Comparison of ENCODE assay signal across 19 cellular contexts in the genomic region with DNA sequence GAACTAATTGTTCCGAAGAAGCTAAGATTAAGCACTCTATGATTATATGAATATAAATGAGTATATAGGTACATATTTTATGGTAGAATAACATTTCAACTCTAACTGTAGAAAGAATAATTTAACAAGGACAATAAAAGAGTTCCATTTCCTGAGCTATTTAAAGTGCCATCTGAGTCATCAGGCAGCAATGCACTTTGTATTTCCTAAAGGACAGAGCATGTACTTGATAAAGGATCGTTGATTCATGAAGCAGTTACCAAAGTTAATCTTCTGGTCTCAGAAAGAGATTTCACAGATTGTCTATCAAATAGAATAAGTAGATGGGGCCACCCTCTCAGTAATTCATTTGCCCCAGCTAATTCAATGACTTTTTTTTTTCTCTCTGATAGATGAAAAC.
DNase-seq lines count a peak whose midpoint lies in the region; ATAC-seq, FAIRE-seq and TF ChIP-seq lines count a peak whose summit lies in the region.
"Had no signal": no experiment of that assay in that cellular context is flagged by ENCODE, and none has a peak within 500 bp of the region (broad histone marks: within the 10 kb centered on the region; RNA-seq: fewer than 3 reads in every experiment).

No MANE protein-coding gene starts in this region.

- H3K27ac ChIP-seq in keratinocyte (ENCODE audit: control insufficient read depth, insufficient read depth, low read length): no peak overlapping the region
- H3K27ac ChIP-seq: dorsolateral prefrontal cortex, right lobe of liver had no signal

- H3K36me3 ChIP-seq in bronchial epithelial cell (ENCODE audit: control insufficient read depth, insufficient read depth, low read length): no peaks in the 10 kb centered on the region
- H3K36me3 ChIP-seq in keratinocyte (ENCODE audit: control insufficient read depth in 2 of 2, extremely low read depth in 1 of 2, insufficient read depth in 2 of 2, low read length in 2 of 2): no peaks in the 10 kb centered on the region
- H3K36me3 ChIP-seq: right lobe of liver had no signal

- H3K9me3 ChIP-seq in keratinocyte (ENCODE audit: control insufficient read depth, low read depth, low read length): no peaks in the 10 kb centered on the region
- H3K9me3 ChIP-seq: right lobe of liver had no signal

- no peaks in the 10 kb centered on the region for H3K27me3 ChIP-seq in bronchial epithelial cell (ENCODE audit: control insufficient read depth, insufficient read depth, low read length)
- no peaks in the 10 kb centered on the region for H3K27me3 ChIP-seq in keratinocyte (ENCODE audit: control insufficient read depth, extremely low read depth, insufficient read depth, low read length)
- H3K27me3 ChIP-seq: dorsolateral prefrontal cortex, right lobe of liver had no signal

- no peaks in the 10 kb centered on the region for H3K79me2 ChIP-seq in keratinocyte (ENCODE audit: control insufficient read depth, insufficient read depth, low read length)

- dilution Hi-C loops in keratinocyte (cut with MboI; ENCODE audit: extremely low pct_ligation_motif_present, low sequenced_read_pairs): no loop called here

- FAIRE-seq in bronchial epithelial cell (lab: Jason Lieb, UNC) (no peak), keratinocyte (lab: Jason Lieb, UNC) (peak; percentile 88)
- FAIRE-seq: GM12892 had no signal

- H3K9ac ChIP-seq in keratinocyte (ENCODE audit: control insufficient read depth, extremely low read depth, insufficient read depth, low read length): no peak overlapping the region

- no peaks in the 10 kb centered on the region for H4K20me1 ChIP-seq in keratinocyte (ENCODE audit: control insufficient read depth, extremely low read depth, insufficient read depth, low read length)

- no peaks in the 10 kb centered on the region for H3K9me1 ChIP-seq in keratinocyte (ENCODE audit: control insufficient read depth, extremely low read depth, insufficient read depth, low read length)

- H2AFZ ChIP-seq in keratinocyte (ENCODE audit: control insufficient read depth, low read length): peak overlapping the region; percentile 10

- DNase-seq in ELR (ENCODE audit: low read depth) (peak; percentile 58), NCI-H460 (ENCODE audit: extremely low read depth, low read depth) (peak; percentile 18), bronchial epithelial cell (ENCODE audit: low read depth) (peak; percentile 77), keratinocyte (ENCODE audit: low read depth, low spot score) (no peak), NCI-H146 (lab: John Stamatoyannopoulos, UW) (no peak), NCI-H1417 treated with DMSO at 0.1 percent for 48 hours (lab: John Stamatoyannopoulos, UW) (no peak)
- DNase-seq: activated CD4-positive, alpha-beta T cell treated with anti-CD3 and anti-CD28 coated beads for 36 hours; activated naive CD8-positive, alpha-beta T cell treated with anti-CD3 and anti-CD28 coated beads, Interleukin-2, amount 10 ng/mL, durations not matched to agents 7 days and 5 days; activated T-cell treated with anti-CD3 and anti-CD28 coated beads for 4 hours; DMS79 treated with DMSO at 0.1 percent for 48 hours; dorsolateral prefrontal cortex; naive thymus-derived CD8-positive, alpha-beta T cell; NCI-H2081 treated with DMSO at 0.1 percent for 48 hours; NK-92 treated with Interleukin-12 subunit alpha and Interleukin-12 subunit beta, amount 100 ng/mL, for 24 hours; right lobe of liver; stimulated activated naive CD8-positive, alpha-beta T cell treated with anti-CD3 and anti-CD28 coated beads, Interleukin-15, Interleukin-2, amounts not matched to agents 100 U/mL and 50 U/mL, for 24 hours had no signal

- peaks cover 31% of the 10 kb centered on the region for H3K4me1 ChIP-seq in keratinocyte (ENCODE audit: control insufficient read depth, extremely low read depth, insufficient read depth, low read length)
- H3K4me1 ChIP-seq: right lobe of liver had no signal

- peak overlapping the region; percentile 56 for H3K4me2 ChIP-seq in keratinocyte (ENCODE audit: control insufficient read depth, extremely low read depth, insufficient read depth, low read depth, low read length)

- ATAC-seq in HG02852 (IDR thresholded peaks at IDR 0.05; ENCODE audit: unreplicated experiment) (no peak), GM19328 (IDR thresholded peaks at IDR 0.05; ENCODE audit: unreplicated experiment) (no peak)
- ATAC-seq: activated CD4-positive, alpha-beta T cell treated with anti-CD3 and anti-CD28 coated beads for 36 hours; naive thymus-derived CD8-positive, alpha-beta T cell; right lobe of liver; stimulated activated naive CD8-positive, alpha-beta T cell treated with anti-CD3 and anti-CD28 coated beads, Interleukin-15, Interleukin-2, amounts not matched to agents 100 U/mL and 50 U/mL, for 24 hours had no signal

- TF ChIP-seq CTCF in bronchial epithelial cell (IDR thresholded peaks at IDR 0.05; ENCODE audit: insufficient read depth, low read length, severe bottlenecking) (no peak), keratinocyte (optimal IDR thresholded peaks at IDR 0.05 in 1 of 3, IDR thresholded peaks at IDR 0.05 in 1 of 3, conservative IDR thresholded peaks at IDR 0.05 in 1 of 3; ENCODE audit: extremely low read depth in 1 of 3, insufficient read depth in 2 of 3, low read length in 3 of 3) (no peak)

- H3K4me3 ChIP-seq in bronchial epithelial cell (ENCODE audit: low read depth, low read length): no peak overlapping the region
- H3K4me3 ChIP-seq in keratinocyte (ENCODE audit: control insufficient read depth in 2 of 3, extremely low read depth in 1 of 3, insufficient read depth in 2 of 3, low read depth in 1 of 3, low read length in 3 of 3): peak overlapping the region in 1 of 3 experiments; percentile 18
- H3K4me3 ChIP-seq: dorsolateral prefrontal cortex, right lobe of liver had no signal

Comparison
In these comparisons a context has a peak if more than half of its experiments do, and no peak if none do; other contexts are left out.
1. DNase-seq: peak in ELR (single experiment), NCI-H460 (single experiment) and bronchial epithelial cell (single experiment); none in keratinocyte (single experiment), NCI-H146 (single experiment) and NCI-H1417 treated with DMSO at 0.1 percent for 48 hours (single experiment).